Comparison of ENCODE assay signal across 7 cellular contexts in genomic region chr9:125889524-125890473, GRCh38.
DNase-seq lines count a peak whose midpoint lies in the region; ATAC-seq, FAIRE-seq and TF ChIP-seq lines count a peak whose summit lies in the region.

No MANE protein-coding gene starts in this region.

- H2BK15ac ChIP-seq in IMR-90 (ENCODE audit: low read depth, low read length) = no peak overlapping the region

- dilution Hi-C loops in IMR-90 (cut with HindIII; ENCODE audit: low sequenced_read_pairs, unreplicated experiment) = no loop called here

- in situ Hi-C loops in GM13977 (cut with MboI; ENCODE audit: low pct_unique_long_range_greater_than_20kb, low sequenced_read_pairs, unreplicated experiment) (no loop called here), IMR-90 (cut with MboI; ENCODE audit: low sequenced_read_pairs) (no loop called here)

- H3K27me3 Mint-ChIP-seq in central memory CD8-positive, alpha-beta T cell = peaks cover 24% of the 10 kb centered on the region

- H2BK5ac ChIP-seq in IMR-90 (ENCODE audit: low read depth, low read length, poor library complexity, severe bottlenecking) = no peak overlapping the region

- H2BK120ac ChIP-seq in IMR-90 (ENCODE audit: low read depth, low read length) = 0 out of 2 replicates have a peak overlapping the region, but pooled peaks have one; percentile 49

- H3K9me1 ChIP-seq in IMR-90 (ENCODE audit: insufficient read depth, low read length) = no peaks in the 10 kb centered on the region; the same call in 1 of the 2 replicates

- H2BK20ac ChIP-seq in IMR-90 (ENCODE audit: low read depth, low read length) = no peak overlapping the region

- H4K5ac ChIP-seq in IMR-90 (ENCODE audit: low read depth, low read length) = no peak overlapping the region; the same call in 1 of the 2 replicates

- peaks cover 2% of the 10 kb centered on the region for H3K36me3 Mint-ChIP-seq in central memory CD8-positive, alpha-beta T cell (ENCODE audit: insufficient read depth)

- H2AK5ac ChIP-seq in IMR-90 (ENCODE audit: low read depth, low read length) = no peak overlapping the region

- H3K9me3 Mint-ChIP-seq in central memory CD8-positive, alpha-beta T cell = no peaks in the 10 kb centered on the region

- no peak overlapping the region for H4K91ac ChIP-seq in IMR-90 (ENCODE audit: insufficient read depth, low read depth, low read length)

- FAIRE-seq in small intestine (lab: Jason Lieb, UNC) = no peak

- peak overlapping the region; percentile 15; the same call in 1 of the 2 replicates for H3K14ac ChIP-seq in IMR-90 (replicated peaks; ENCODE audit: low read depth, low read length)

- H3K27me3 ChIP-seq in IMR-90 (ENCODE audit: control insufficient read depth, insufficient read depth, low read length) (no peaks in the 10 kb centered on the region), WERI-Rb-1 (ENCODE audit: insufficient read depth, low read depth, severe bottlenecking) (no peaks in the 10 kb centered on the region), small intestine (ENCODE audit: control insufficient read depth in 2 of 2, insufficient read depth in 2 of 2, low read length in 2 of 2) (no peaks in the 10 kb centered on the region)

- peak overlapping the region; percentile 51; the same call in 1 of the 2 replicates for H3K18ac ChIP-seq in IMR-90 (ENCODE audit: low read depth, low read length)

- H4K8ac ChIP-seq in IMR-90 (ENCODE audit: low read depth in 2 of 2, low read length in 2 of 2) = no peak overlapping the region

- H3K36me3 ChIP-seq in IMR-90 (ENCODE audit: control insufficient read depth, insufficient read depth, low read length) (no peaks in the 10 kb centered on the region), WERI-Rb-1 (no peaks in the 10 kb centered on the region), small intestine (ENCODE audit: control insufficient read depth in 2 of 2, insufficient read depth in 2 of 2, low read length in 2 of 2) (no peaks in the 10 kb centered on the region)

- H3K9ac ChIP-seq in IMR-90 (ENCODE audit: low read depth, low read length) = peak overlapping the region; percentile 83

- TF ChIP-seq RAD21 in IMR-90 (IDR thresholded peaks at IDR 0.05; ENCODE audit: low read length) = no peak

- peaks cover 7% of the 10 kb centered on the region for H3K4me1 Mint-ChIP-seq in central memory CD8-positive, alpha-beta T cell

- H3K4me3 ChIP-seq in IMR-90 (ENCODE audit: insufficient read depth, low read depth, low read length) (peak overlapping the region; percentile 94), WERI-Rb-1 (ENCODE audit: low read depth, low read length) (peak overlapping the region; percentile 73), small intestine (ENCODE audit: low read depth in 1 of 2, low read length in 2 of 2) (peak overlapping the region; percentile 44 to 65)

- H3K4me2 ChIP-seq in IMR-90 (ENCODE audit: low read depth, low read length) = peak overlapping the region; percentile 96

- H3K56ac ChIP-seq in IMR-90 (ENCODE audit: extremely low read depth, insufficient read depth, low read length) = no peak overlapping the region

- H2AFZ ChIP-seq in IMR-90 (replicated peaks; ENCODE audit: low read length, poor library complexity) = peak overlapping the region; percentile 78

- peak overlapping the region; percentile 52 for H3K4me3 Mint-ChIP-seq in central memory CD8-positive, alpha-beta T cell

- H3K4ac ChIP-seq in IMR-90 (ENCODE audit: low read depth, low read length) = 0 out of 2 replicates have a peak overlapping the region, but pooled peaks have one; percentile 15

- peak overlapping the region; percentile 70 for H3K23ac ChIP-seq in IMR-90 (ENCODE audit: low read depth, low read length)

- WGBS in IMR-90 (ENCODE audit: extremely low coverage in 2 of 2, insufficient read length in 1 of 2), 2 experiments = 0% methylated on average over 32 of the region's 70 CpGs; no CpG with 5 or more reads in 1 of the 2 experiments
- WGBS in small intestine, 3 donors = 1 to 4% (median 3%) methylated on average over 61 to 70 of the region's 70 CpGs

- no peak for TF ChIP-seq CTCF in GM13977 (IDR thresholded peaks at IDR 0.05; ENCODE audit: extremely low read depth, insufficient read depth, missing control alignments)
- no peak for TF ChIP-seq CTCF in IMR-90 (conservative IDR thresholded peaks at IDR 0.05; ENCODE audit: low read depth, low read length)
- TF ChIP-seq CTCF in WERI-Rb-1 (IDR thresholded peaks at IDR 0.05; ENCODE audit: low read depth, low read length) = no peak

- H3K27ac Mint-ChIP-seq in central memory CD8-positive, alpha-beta T cell (ENCODE audit: low read depth) = no peak overlapping the region

- CTCF ChIA-PET in IMR-90 (lab: Yijun Ruan, JAX) = no interaction called here

- no peaks in the 10 kb centered on the region for H3K9me3 ChIP-seq in IMR-90 (ENCODE audit: control insufficient read depth, insufficient read depth, low read length)
- H3K9me3 ChIP-seq in WERI-Rb-1 (ENCODE audit: severe bottlenecking) = no peaks in the 10 kb centered on the region
- no peaks in the 10 kb centered on the region for H3K9me3 ChIP-seq in small intestine (ENCODE audit: control insufficient read depth, low read depth)

- no peak for TF ChIP-seq POLR2A in IMR-90 (IDR thresholded peaks at IDR 0.05; ENCODE audit: low read depth, low read length)

- peaks cover 5% of the 10 kb centered on the region; the same call in 1 of the 2 replicates for H4K20me1 ChIP-seq in IMR-90 (ENCODE audit: insufficient read depth, low read length)

- H3K27ac ChIP-seq in IMR-90 (ENCODE audit: insufficient read depth, low read length) (no peak overlapping the region; the same call in 1 of the 2 replicates), WERI-Rb-1 (peak overlapping the region; percentile 40), small intestine (ENCODE audit: low read depth in 1 of 2, low read length in 1 of 2) (no peak overlapping the region)

- no peak overlapping the region for H2AK9ac ChIP-seq in IMR-90 (replicated peaks; ENCODE audit: low read depth, low read length, poor library complexity)

- POLR2A ChIA-PET in IMR-90 (lab: Charles Lee; ENCODE audit: unreplicated experiment) = no interaction called here

- DNase-seq in GM13977 (ENCODE audit: low spot score) (peak; percentile 64), IMR-90 (peak; percentile 52), WERI-Rb-1 (peak; percentile 65), islet precursor cell (peak; percentile 65), small intestine (peak; percentile 16), AML-193 (lab: John Stamatoyannopoulos, UW) (no peak)
- DNase-seq in central memory CD8-positive, alpha-beta T cell (ENCODE audit: low spot score in 2 of 2) = peak in 1 of 2 donors; percentile 9

- peak; percentile 77 for ATAC-seq in IMR-90 (ENCODE audit: low read depth)
- peak; percentile 82 for ATAC-seq in central memory CD8-positive, alpha-beta T cell (replicated peaks; ENCODE audit: extremely low read depth, poor library complexity, severe bottlenecking)

- peaks cover 23 to 34% of the 10 kb centered on the region in 2 experiments for H3K79me1 ChIP-seq in IMR-90 (ENCODE audit: low read depth in 1 of 2, low read length in 2 of 2)

- no TSS peak for BruUV-seq in IMR-90 (replicated peaks; lab: Mats Ljungman, UMichigan)

- peaks cover 8% of the 10 kb centered on the region for H3K4me1 ChIP-seq in IMR-90 (ENCODE audit: control insufficient read depth, insufficient read depth, low read length)
- H3K4me1 ChIP-seq in small intestine (ENCODE audit: control insufficient read depth in 2 of 2, insufficient read depth in 1 of 2, low read depth in 1 of 2, low read length in 1 of 2) = no peaks in the 10 kb centered on the region

- intact Hi-C loops in IMR-90 (cut with micrococcal nuclease) = loop anchor here (5.0 kb wide), 1 partner anchor 142 kb away; the partner anchor contains the start of gene PBX3

TF ChIP-seq in IMR-90, 13 proteins besides CTCF, POLR2A, EP300 and RAD21:
- TF ChIP-seq MAZ (IDR thresholded peaks at IDR 0.05; ENCODE audit: borderline replicate concordance, low read depth, low read length) (peak; percentile 35; the same call in 1 of the 2 replicates), ELK1 (IDR thresholded peaks at IDR 0.05; ENCODE audit: borderline replicate concordance, low read depth, low read length) (no peak), MXI1 (IDR thresholded peaks at IDR 0.05; ENCODE audit: borderline replicate concordance, low read depth, low read length) (no peak), FOS (IDR thresholded peaks at IDR 0.05; ENCODE audit: low read depth, low read length) (no peak)

Comparison
In these comparisons a context has a peak if more than half of its experiments do, and no peak if none do; other contexts are left out.
1. DNase-seq: peak in GM13977 (single experiment), IMR-90 (single experiment), WERI-Rb-1 (single experiment), islet precursor cell (single experiment) and small intestine (single experiment); none in AML-193 (0 of 2).
2. Peak in every context shown above with its lines, with median percentiles within 50 percentile points of each other: H3K4me3 ChIP-seq.